20 cellular contexts compared by ENCODE assay signal in the genomic region with DNA sequence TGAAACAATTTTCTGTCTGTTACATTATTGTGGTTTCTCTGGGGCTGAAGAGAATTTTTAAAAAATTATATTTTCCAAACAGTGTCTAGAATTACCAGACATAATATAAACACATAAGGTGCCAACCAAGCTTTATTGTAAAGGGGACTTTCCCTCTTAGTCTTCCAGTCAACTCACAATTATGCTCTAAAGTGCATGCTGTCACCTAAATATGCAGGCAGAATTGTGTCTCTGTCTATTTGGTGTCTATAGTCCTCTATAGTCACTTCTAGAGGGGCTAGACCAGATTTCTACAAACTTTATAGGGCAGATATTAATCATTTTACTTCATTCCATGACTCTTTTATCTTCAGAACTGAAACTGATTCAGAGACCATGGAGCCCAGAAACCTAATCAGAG. TPM values are rescaled to one million over a fixed set of nuclear protein-coding genes. Genes with fewer than 3 reads are reported as not detected.
A peak's percentile ranks its signal among the peaks of the same experiment; 100 is the strongest.
DNase-seq lines count a peak whose midpoint lies in the region; ATAC-seq, FAIRE-seq and TF ChIP-seq lines count a peak whose summit lies in the region.
"Had no signal": no experiment of that assay in that cellular context is flagged by ENCODE, and none has a peak within 500 bp of the region (broad histone marks: within the 10 kb centered on the region; RNA-seq: fewer than 3 reads in every experiment).

No MANE protein-coding gene starts in this region.

- H3K9me3 Mint-ChIP-seq in activated naive CD4-positive, alpha-beta T cell treated with anti-CD3 and anti-CD28 coated beads, Interleukin-2, amount 50 U/mL, for 72 hours: peaks cover 7 to 28% of the 10 kb centered on the region in 2 donors
- H3K9me3 Mint-ChIP-seq in astrocyte (ENCODE audit: unreplicated experiment): no peaks in the 10 kb centered on the region
- H3K9me3 Mint-ChIP-seq in stimulated activated naive CD8-positive, alpha-beta T cell treated with anti-CD3 and anti-CD28 coated beads, Interleukin-15, amount 100 ng/mL, for 72 hours: peaks cover 16 to 27% of the 10 kb centered on the region in 2 donors

- H3K9me3 ChIP-seq in astrocyte (ENCODE audit: insufficient read depth, low read depth, low read length): no peaks in the 10 kb centered on the region
- H3K9me3 ChIP-seq: HAP-1 had no signal

- no peaks in the 10 kb centered on the region for H3K4me1 ChIP-seq in astrocyte (ENCODE audit: insufficient read depth, low read length)

- no peak overlapping the region for H3K4me3 Mint-ChIP-seq in astrocyte (ENCODE audit: unreplicated experiment)
- no peak overlapping the region for H3K4me3 Mint-ChIP-seq in stimulated activated naive CD8-positive, alpha-beta T cell treated with anti-CD3 and anti-CD28 coated beads, Interleukin-15, amount 100 ng/mL, for 72 hours

- no peak for TF ChIP-seq CTCF in astrocyte (IDR thresholded peaks at IDR 0.05; ENCODE audit: insufficient read depth, low read depth, low read length)
- TF ChIP-seq CTCF in fibroblast of villous mesenchyme (IDR thresholded peaks at IDR 0.05; ENCODE audit: insufficient read depth, low read depth, low read length): no peak

- peaks cover 11% of the 10 kb centered on the region for H3K36me3 ChIP-seq in astrocyte (ENCODE audit: insufficient read depth, low read length)

- H3K4me2 ChIP-seq in astrocyte (ENCODE audit: low read length): no peak overlapping the region
- H3K4me2 ChIP-seq: BLaER1 treated with 17β-estradiol and CSF1 and Interleukin-3, amounts not matched to agents 10 nM and 100 nM; KMS-11 had no signal

- H3K27me3 Mint-ChIP-seq in astrocyte (ENCODE audit: low read depth, unreplicated experiment): no peaks in the 10 kb centered on the region
- H3K27me3 Mint-ChIP-seq in stimulated activated naive CD8-positive, alpha-beta T cell treated with anti-CD3 and anti-CD28 coated beads, Interleukin-15, amount 100 ng/mL, for 72 hours: no peaks in the 10 kb centered on the region

- H3K27ac ChIP-seq in astrocyte (ENCODE audit: low read depth, low read length): peak overlapping the region; percentile 44
- H3K27ac ChIP-seq: BLaER1 treated with 17β-estradiol and CSF1 and Interleukin-3, amounts not matched to agents 10 nM and 100 nM; KMS-11 had no signal

- peaks cover 46 to 74% of the 10 kb centered on the region in 2 donors for H3K36me3 Mint-ChIP-seq in activated naive CD4-positive, alpha-beta T cell treated with anti-CD3 and anti-CD28 coated beads, Interleukin-2, amount 50 U/mL, for 72 hours
- peaks cover 11% of the 10 kb centered on the region for H3K36me3 Mint-ChIP-seq in astrocyte (ENCODE audit: low read depth, unreplicated experiment)

- FAIRE-seq in astrocyte (lab: Jason Lieb, UNC): no peak
- FAIRE-seq: HepG2, RCC 7860 had no signal

- peak; percentile 43 to 69 for ATAC-seq in activated naive CD4-positive, alpha-beta T cell treated with anti-CD3 and anti-CD28 coated beads, Interleukin-2, amount 50 U/mL, for 72 hours
- ATAC-seq in stimulated activated naive CD8-positive, alpha-beta T cell treated with anti-CD3 and anti-CD28 coated beads, Interleukin-15, amount 100 ng/mL, for 72 hours: peak; percentile 28
- ATAC-seq: CD8-positive, alpha-beta T cell; HepG2 had no signal

- H4K20me1 ChIP-seq in astrocyte (ENCODE audit: insufficient read depth, low read length): peaks cover 57% of the 10 kb centered on the region

- H3K4me3 ChIP-seq in astrocyte (ENCODE audit: insufficient read depth, low read depth, low read length): no peak overlapping the region
- H3K4me3 ChIP-seq in fibroblast of villous mesenchyme (ENCODE audit: low read depth, low read length): no peak overlapping the region
- H3K4me3 ChIP-seq: HAP-1 had no signal

- H3K4me1 Mint-ChIP-seq in astrocyte (ENCODE audit: low read depth, unreplicated experiment): peaks cover 30% of the 10 kb centered on the region
- peaks cover 11% of the 10 kb centered on the region for H3K4me1 Mint-ChIP-seq in stimulated activated naive CD8-positive, alpha-beta T cell treated with anti-CD3 and anti-CD28 coated beads, Interleukin-15, amount 100 ng/mL, for 72 hours

- H3K9ac ChIP-seq in astrocyte (ENCODE audit: low read length): no peak overlapping the region
- H3K9ac ChIP-seq: BLaER1 treated with 17β-estradiol and CSF1 and Interleukin-3, amounts not matched to agents 10 nM and 100 nM; KMS-11 had no signal

- H3K79me2 ChIP-seq in astrocyte (ENCODE audit: insufficient read depth, low read length): peaks cover 96% of the 10 kb centered on the region

- DNase-seq in activated naive CD4-positive, alpha-beta T cell treated with anti-CD3 and anti-CD28 coated beads, Interleukin-2, amount 50 U/mL, for 72 hours (ENCODE audit: low spot score in 2 of 2): no peak
- no peak for DNase-seq in activated naive CD4-positive, alpha-beta T cell (lab: John Stamatoyannopoulos, UW)
- DNase-seq in astrocyte (ENCODE audit: low read depth) (peak; percentile 42), fibroblast of villous mesenchyme (ENCODE audit: low read depth) (peak; percentile 22)
- DNase-seq in stimulated activated naive CD8-positive, alpha-beta T cell treated with anti-CD3 and anti-CD28 coated beads, Interleukin-15, amount 100 ng/mL, for 72 hours: no peak
- no peak for DNase-seq in stimulated activated CD4-positive, alpha-beta T cell treated with anti-CD3 and anti-CD28 coated beads, Interleukin-4, amount 100 ng/mL, for 1 hour
- no peak for DNase-seq in activated effector memory CD4-positive, alpha-beta T cell treated with Interleukin-2 at 50 U/mL for 16 hours
- DNase-seq: Calu3; CD8-positive, alpha-beta T cell; GF-D8; NCI-H1417; NCI-H187; NCI-H2107; NCI-H510A; NCI-H774 had no signal

- no peaks in the 10 kb centered on the region for H3K27me3 ChIP-seq in astrocyte (ENCODE audit: insufficient read depth, low read length)
- H3K27me3 ChIP-seq: BLaER1 treated with 17β-estradiol and CSF1 and Interleukin-3, amounts not matched to agents 10 nM and 100 nM had no signal

- no peak overlapping the region for H2AFZ ChIP-seq in astrocyte (ENCODE audit: low read depth, low read length)

- H3K27ac Mint-ChIP-seq in activated naive CD4-positive, alpha-beta T cell treated with anti-CD3 and anti-CD28 coated beads, Interleukin-2, amount 50 U/mL, for 72 hours: no peak overlapping the region
- H3K27ac Mint-ChIP-seq in astrocyte (ENCODE audit: unreplicated experiment): no peak overlapping the region
- H3K27ac Mint-ChIP-seq in stimulated activated naive CD8-positive, alpha-beta T cell treated with anti-CD3 and anti-CD28 coated beads, Interleukin-15, amount 100 ng/mL, for 72 hours: no peak overlapping the region

RNA-seq across cellular contexts. Expression of a gene that starts 12.8 kb away (rescaled TPM):
- 10 to 100 TPM; 10.7 to 14.0 TPM for total RNA-seq in activated naive CD4-positive, alpha-beta T cell treated with anti-CD3 and anti-CD28 coated beads, Interleukin-2, amount 50 U/mL, for 72 hours
- total RNA-seq in astrocyte (13.9 and 20.4 TPM in 2 replicates), fibroblast of villous mesenchyme (15.5 TPM in 2 replicates)

Comparison
In these comparisons a context has a peak if more than half of its experiments do, and no peak if none do; other contexts are left out.
1. DNase-seq: peak in astrocyte (single experiment) and fibroblast of villous mesenchyme (single experiment); none in activated naive CD4-positive, alpha-beta T cell treated with anti-CD3 and anti-CD28 coated beads, Interleukin-2, amount 50 U/mL, for 72 hours (0 of 2), activated naive CD4-positive, alpha-beta T cell (0 of 4), stimulated activated naive CD8-positive, alpha-beta T cell treated with anti-CD3 and anti-CD28 coated beads, Interleukin-15, amount 100 ng/mL, for 72 hours (0 of 2), stimulated activated CD4-positive, alpha-beta T cell treated with anti-CD3 and anti-CD28 coated beads, Interleukin-4, amount 100 ng/mL, for 1 hour (single experiment) and activated effector memory CD4-positive, alpha-beta T cell treated with Interleukin-2 at 50 U/mL for 16 hours (single experiment).